25 cellular contexts compared by ENCODE assay signal in genomic region chr20:49256261-49256660, GRCh38.
"Had no signal": no experiment of that assay in that cellular context is flagged by ENCODE, and none has a peak within 500 bp of the region (broad histone marks: within the 10 kb centered on the region; RNA-seq: fewer than 3 reads in every experiment).

No MANE protein-coding gene starts in this region.

- H3K27me3 Mint-ChIP-seq: activated CD4-positive, alpha-beta memory T cell treated with anti-CD3 and anti-CD28 coated beads for 36 hours; activated CD4-positive, alpha-beta T cell treated with anti-CD3 and anti-CD28 coated beads, Interleukin-2, amount 10 ng/mL, durations not matched to agents 24 days and 14 days; activated naive CD8-positive, alpha-beta T cell; naive B cell; progenitor cell of endocrine pancreas; stimulated activated memory B cell treated with anti-CD40 and anti-IgM and Interleukin-4, amounts not matched to agents 10 μg/mL and 1 μg/mL and 100 μg/mL, for 72 hours had no signal

- H3K27ac Mint-ChIP-seq: activated CD4-positive, alpha-beta T cell treated with anti-CD3 and anti-CD28 coated beads, Interleukin-2, amount 10 ng/mL, durations not matched to agents 24 days and 14 days; activated T-helper 1 cell treated with anti-CD3 and anti-CD28 coated beads, Interleukin-12 subunit alpha, Interleukin-12 subunit beta, Interleukin-2, Interleukin-4 antibody, amounts not matched to agents 30 ng/mL and 10 ng/mL and 1 ng/mL, durations not matched to agents 14 hours and 24 hours and 36 hours; mesothelial cell of epicardium; nephron progenitor cell; progenitor cell of endocrine pancreas; stimulated activated memory B cell treated with anti-CD40 and anti-IgM and Interleukin-4, amounts not matched to agents 10 μg/mL and 1 μg/mL and 100 μg/mL, for 72 hours had no signal

- DNase-seq: activated CD4-positive, alpha-beta memory T cell treated with anti-CD3 and anti-CD28 coated beads for 36 hours; activated CD4-positive, alpha-beta T cell treated with anti-CD3 and anti-CD28 coated beads, Interleukin-2, amount 10 ng/mL, durations not matched to agents 24 days and 14 days; activated gamma-delta T cell; cerebellar nuclear complex; colonic mucosa; effector CD8-positive, alpha-beta T cell; gastrocnemius medialis; glutamatergic neuron; left colon; mammary epithelial cell; naive B cell; nephron progenitor cell; stimulated activated CD4-positive, alpha-beta T cell treated with anti-CD3 and anti-CD28 coated beads, Interleukin-4, amount 100 ng/mL, for 24 hours; T-helper 9 cell had no signal

- H3K4me1 Mint-ChIP-seq: mesothelial cell of epicardium; naive B cell; nephron progenitor cell; stimulated activated memory B cell treated with anti-CD40 and anti-IgM and Interleukin-4, amounts not matched to agents 10 μg/mL and 1 μg/mL and 100 μg/mL, for 72 hours had no signal

- H3K4me3 ChIP-seq: colonic mucosa, gastrocnemius medialis, hepatocyte, skin epidermis, tibial nerve had no signal

- H3K4me1 ChIP-seq: colonic mucosa, gastrocnemius medialis, tibial nerve had no signal

- ATAC-seq: gastrocnemius medialis; left colon; sciatic nerve; stimulated activated memory B cell treated with anti-CD40 and anti-IgM and Interleukin-4, amounts not matched to agents 10 μg/mL and 1 μg/mL and 100 μg/mL, for 72 hours had no signal

- H3K9me3 Mint-ChIP-seq: activated CD4-positive, alpha-beta memory T cell treated with anti-CD3 and anti-CD28 coated beads for 36 hours; activated CD4-positive, alpha-beta T cell treated with anti-CD3 and anti-CD28 coated beads, Interleukin-2, amount 10 ng/mL, durations not matched to agents 24 days and 14 days; activated T-helper 1 cell treated with anti-CD3 and anti-CD28 coated beads, Interleukin-12 subunit alpha, Interleukin-12 subunit beta, Interleukin-2, Interleukin-4 antibody, amounts not matched to agents 30 ng/mL and 10 ng/mL and 1 ng/mL, durations not matched to agents 14 hours and 24 hours and 36 hours; mesothelial cell of epicardium; nephron progenitor cell; stimulated activated memory B cell treated with anti-CD40 and anti-IgM and Interleukin-4, amounts not matched to agents 10 μg/mL and 1 μg/mL and 100 μg/mL, for 72 hours had no signal

- H3K27ac ChIP-seq: colonic mucosa, gastrocnemius medialis, hepatocyte, neutrophil, skin epidermis, tibial nerve, VCaP had no signal

- H3K4me3 Mint-ChIP-seq: activated CD4-positive, alpha-beta memory T cell treated with anti-CD3 and anti-CD28 coated beads for 36 hours; activated CD4-positive, alpha-beta T cell treated with anti-CD3 and anti-CD28 coated beads, Interleukin-2, amount 10 ng/mL, durations not matched to agents 24 days and 14 days; activated naive CD8-positive, alpha-beta T cell; activated T-helper 1 cell treated with anti-CD3 and anti-CD28 coated beads, Interleukin-12 subunit alpha, Interleukin-12 subunit beta, Interleukin-2, Interleukin-4 antibody, amounts not matched to agents 30 ng/mL and 10 ng/mL and 1 ng/mL, durations not matched to agents 14 hours and 24 hours and 36 hours; mesothelial cell of epicardium; naive B cell; nephron progenitor cell; stimulated activated memory B cell treated with anti-CD40 and anti-IgM and Interleukin-4, amounts not matched to agents 10 μg/mL and 1 μg/mL and 100 μg/mL, for 72 hours had no signal

- H3K27me3 ChIP-seq: colonic mucosa, gastrocnemius medialis, hepatocyte, neutrophil, tibial nerve had no signal

- H3K9me3 ChIP-seq: colonic mucosa, gastrocnemius medialis, tibial nerve had no signal
